2 cellular contexts compared by ENCODE assay signal in the genomic region with DNA sequence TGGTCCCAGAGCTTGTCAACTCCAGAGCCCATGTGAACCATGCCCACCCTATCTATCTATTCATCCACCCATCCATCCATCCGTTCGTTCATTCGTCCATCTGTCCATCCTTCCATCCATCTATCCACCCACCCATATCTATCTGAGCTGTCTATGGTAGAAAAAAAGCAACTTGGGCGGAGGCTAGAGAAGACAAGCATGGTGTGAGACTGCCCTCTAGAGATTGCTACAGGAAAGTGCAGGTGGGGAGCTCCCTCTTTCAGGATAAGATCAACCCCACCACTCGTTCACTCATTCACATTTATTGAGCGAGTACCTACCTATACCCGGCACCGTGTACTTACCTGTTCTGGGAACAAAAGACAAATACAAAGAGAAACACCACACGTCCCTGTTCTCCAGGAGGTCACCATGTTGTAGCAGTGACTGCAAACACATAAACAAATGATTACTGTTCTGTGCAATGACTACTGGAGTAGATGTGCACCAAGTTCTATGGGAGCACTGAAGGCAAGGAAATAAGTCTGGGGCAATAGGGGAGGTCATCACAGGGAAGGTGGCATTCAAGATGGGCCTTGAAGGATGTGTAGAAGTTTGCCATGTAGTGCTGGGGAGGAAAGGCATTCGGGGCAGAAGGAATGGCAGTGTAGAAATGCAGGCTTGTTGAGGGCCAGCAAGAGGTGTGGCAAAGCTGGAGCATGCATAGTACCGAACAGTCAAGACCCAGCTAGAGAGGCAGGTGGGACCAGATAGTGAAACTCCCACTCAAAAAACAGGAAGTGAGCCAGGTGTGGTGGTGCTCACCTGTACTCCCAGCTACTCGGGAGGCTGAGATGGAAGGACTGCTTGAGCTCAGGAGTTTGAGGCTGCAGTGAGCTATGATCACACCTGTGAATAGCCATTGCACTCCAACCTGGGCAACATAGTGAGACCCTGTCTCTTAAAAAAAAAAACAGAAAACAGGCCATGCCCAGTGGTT.
TF ChIP-seq lines count a peak whose summit lies in the region.

No MANE protein-coding gene starts in this region.

TF ChIP-seq in IMR-90, 13 proteins besides CTCF, POLR2A, EP300 and RAD21:
- TF ChIP-seq SMC3 (IDR thresholded peaks at IDR 0.05; ENCODE audit: low read depth, low read length) (peak; percentile 87), RCOR1 (IDR thresholded peaks at IDR 0.05; ENCODE audit: insufficient replicate concordance, low read length) (no peak)

TF ChIP-seq in endothelial cell of umbilical vein, 7 proteins besides CTCF, POLR2A, EP300 and RAD21:
- TF ChIP-seq POLR2AphosphoS5 (IDR thresholded peaks at IDR 0.05; ENCODE audit: insufficient read depth, low read depth, low read length) (no peak), GATA2 (IDR thresholded peaks at IDR 0.05; ENCODE audit: insufficient read depth, insufficient read length, low read depth, low read length) (peak; percentile 23), MYC (IDR thresholded peaks at IDR 0.05; ENCODE audit: low read depth, low read length) (no peak)
